Comparison of ENCODE assay signal across 8 cellular contexts in the genomic region with DNA sequence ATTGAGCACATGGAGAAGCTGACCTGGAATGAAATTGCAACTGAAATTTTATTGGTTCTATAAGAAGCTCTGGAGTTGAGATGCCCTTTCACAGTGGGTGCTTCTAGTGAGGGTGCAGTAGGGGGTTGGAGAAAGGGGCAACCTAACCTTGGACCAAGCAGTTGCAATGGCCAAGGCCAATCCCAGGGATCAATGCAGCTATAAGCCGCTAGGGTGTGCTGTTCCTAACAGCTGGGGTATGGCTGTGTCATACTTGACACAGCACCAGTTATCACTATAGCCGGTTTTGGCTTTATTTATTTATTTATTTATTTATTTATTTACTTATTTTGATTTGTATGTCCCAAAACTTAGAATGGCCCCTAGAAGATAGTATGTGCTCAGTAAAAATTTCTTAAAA.
DNase-seq lines count a peak whose midpoint lies in the region; ATAC-seq and TF ChIP-seq lines count a peak whose summit lies in the region.

No MANE protein-coding gene starts in this region.

- H3K9me3 ChIP-seq in cardiac muscle cell (ENCODE audit: low read depth) (no peaks in the 10 kb centered on the region), heart left ventricle (no peaks in the 10 kb centered on the region), testis (no peaks in the 10 kb centered on the region)

- DNase-seq in cardiac muscle cell (ENCODE audit: low read depth in 1 of 2, low spot score in 1 of 2) (peak; percentile 38 to 43), heart left ventricle (no peak), amniotic epithelial cell (ENCODE audit: low read depth) (peak; percentile 22), testis (peak; percentile 36), GDM1 (lab: John Stamatoyannopoulos, UW) (no peak)
- DNase-seq in stimulated activated CD4-positive, alpha-beta T cell treated with anti-CD3 and anti-CD28 coated beads, Interleukin-2, amount 100 ng/mL, for 48 hours, result no peak

- intact Hi-C loops in heart left ventricle (cut with DNase I) (no loop called here), testis (cut with DNase I; ENCODE audit: low total_unique reads) (no loop called here)

- H3K4me3 ChIP-seq in cardiac muscle cell (no peak overlapping the region), heart left ventricle (no peak overlapping the region), testis (no peak overlapping the region)

- H3K27me3 ChIP-seq in cardiac muscle cell, result no peaks in the 10 kb centered on the region
- no peaks in the 10 kb centered on the region for H3K27me3 ChIP-seq in heart left ventricle
- H3K27me3 ChIP-seq in testis, result no peaks in the 10 kb centered on the region

- TF ChIP-seq CTCF in cardiac muscle cell (IDR thresholded peaks at IDR 0.05; ENCODE audit: low read depth, low read length), result peak; percentile 56
- peak in 6 of 12 donors; percentile 11 to 18 (median 16) for TF ChIP-seq CTCF in heart left ventricle (IDR thresholded peaks at IDR 0.05)
- peak in 1 of 3 experiments; percentile 20 for TF ChIP-seq CTCF in testis (IDR thresholded peaks at IDR 0.05)

- H3K36me3 ChIP-seq in cardiac muscle cell (no peaks in the 10 kb centered on the region), heart left ventricle (no peaks in the 10 kb centered on the region), testis (ENCODE audit: low read depth, missing control alignments) (no peaks in the 10 kb centered on the region)

- H3K4me1 ChIP-seq in cardiac muscle cell (ENCODE audit: low read depth), result no peaks in the 10 kb centered on the region
- H3K4me1 ChIP-seq in heart left ventricle, result no peaks in the 10 kb centered on the region
- no peaks in the 10 kb centered on the region for H3K4me1 ChIP-seq in testis

- ATAC-seq in heart left ventricle (no peak), HG03135 (IDR thresholded peaks at IDR 0.05; ENCODE audit: unreplicated experiment) (peak; percentile 79), HG03097 (IDR thresholded peaks at IDR 0.05; ENCODE audit: low FRiP score, unreplicated experiment) (no peak)

- 41 to 53% (median 47%) methylated on average over 2 of the region's 2 CpGs for WGBS in heart left ventricle, 4 donors
- WGBS in testis, 2 donors, result 56 to 70% methylated on average over 2 of the region's 2 CpGs

- TF ChIP-seq POLR2A in heart left ventricle (IDR thresholded peaks at IDR 0.05), result no peak
- no peak for TF ChIP-seq POLR2A in testis (IDR thresholded peaks at IDR 0.05)

- H3K27ac ChIP-seq in cardiac muscle cell (no peak overlapping the region), heart left ventricle (no peak overlapping the region), testis (no peak overlapping the region)

Comparison
In these comparisons a context has a peak if more than half of its experiments do, and no peak if none do; other contexts are left out.
1. DNase-seq: peak in cardiac muscle cell (2 of 2), amniotic epithelial cell (single experiment) and testis (single experiment); none in heart left ventricle (0 of 5), GDM1 (single experiment) and stimulated activated CD4-positive, alpha-beta T cell treated with anti-CD3 and anti-CD28 coated beads, Interleukin-2, amount 100 ng/mL, for 48 hours (0 of 2).